ENCODE assay signal across 27 cellular contexts in the genomic region with DNA sequence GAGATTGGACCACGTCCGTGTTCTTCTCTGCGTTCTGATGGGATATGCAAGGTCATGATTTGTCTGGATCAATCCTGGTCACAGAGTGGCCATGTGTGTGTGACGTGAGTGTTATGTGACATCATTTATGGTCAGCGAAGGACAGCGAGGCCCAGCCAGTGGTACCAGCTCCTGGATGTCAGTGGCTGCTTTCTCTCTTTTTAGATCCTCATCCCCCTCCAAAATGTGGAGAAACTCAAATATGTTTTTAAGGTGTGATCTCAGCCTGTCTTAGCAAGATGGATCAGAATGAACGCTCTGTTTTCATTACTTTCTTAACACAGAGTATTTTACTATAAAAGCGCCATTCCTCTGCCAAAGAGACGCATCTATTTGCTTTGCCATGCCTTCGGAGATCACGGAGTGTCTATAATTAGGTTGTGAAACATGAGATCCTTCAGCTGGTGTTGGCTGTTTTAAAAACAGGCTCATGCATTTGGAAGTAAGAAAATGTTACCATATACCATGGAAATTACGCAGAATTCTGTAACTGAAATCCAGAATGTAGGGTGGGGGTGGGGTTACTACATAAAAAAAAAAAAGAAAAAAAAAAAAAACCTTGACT.
"Had no signal": no experiment of that assay in that cellular context is flagged by ENCODE, and none has a peak within 500 bp of the region (broad histone marks: within the 10 kb centered on the region; RNA-seq: fewer than 3 reads in every experiment).

No MANE protein-coding gene starts in this region.

- H3K36me3 ChIP-seq: breast epithelium had no signal

- FAIRE-seq: K562, TTC549 had no signal

- H3K4me1 ChIP-seq: breast epithelium had no signal

- H3K4me3 ChIP-seq: breast epithelium, K562, SK-N-MC had no signal

- ATAC-seq: activated T-cell treated with anti-CD3 and anti-CD28 coated beads, Interleukin-2, amount 50 U/mL, for 4 hours; activated T-helper 17 cell treated with anti-CD3 and anti-CD28 coated beads, Interleukin-2, amount 50 U/mL, for 72 hours; K562; Panc1; Right ventricle myocardium inferior; T-cell had no signal

- H3K9me3 ChIP-seq: breast epithelium had no signal

- DNase-seq: activated CD4-positive, alpha-beta memory T cell treated with anti-CD3 and anti-CD28 coated beads for 36 hours; activated CD4-positive, alpha-beta T cell treated with anti-CD3 and anti-CD28 coated beads, Interleukin-2, amount 10 ng/mL, durations not matched to agents 7 days and 5 days; activated CD4-positive, CD25-positive, alpha-beta regulatory T cell; activated CD8-positive, alpha-beta memory T cell treated with anti-CD3 and anti-CD28 coated beads for 24 hours; activated gamma-delta T cell; activated naive CD4-positive, alpha-beta T cell treated with anti-CD3 and anti-CD28 coated beads, Interleukin-2, amount 10 ng/mL, durations not matched to agents 7 days and 5 days; activated naive CD8-positive, alpha-beta T cell treated with anti-CD3 and anti-CD28 coated beads for 36 hours; activated T-cell treated with anti-CD3 and anti-CD28 coated beads, Interleukin-2, amount 50 U/mL, for 4 hours; caudate nucleus; Karpas-422; NCI-H1105 treated with DMSO at 0.1 percent for 48 hours; NCI-H1436 treated with DMSO at 0.1 percent for 48 hours; NCI-H187; NCI-H2081; NCI-H748 treated with DMSO at 0.1 percent for 48 hours; OCI-M1; RPMI8226; T-cell; T-helper 2 cell; T1000 had no signal

- H3K27ac ChIP-seq: breast epithelium, SK-N-MC had no signal
